10 cellular contexts compared by ENCODE assay signal in the genomic region with DNA sequence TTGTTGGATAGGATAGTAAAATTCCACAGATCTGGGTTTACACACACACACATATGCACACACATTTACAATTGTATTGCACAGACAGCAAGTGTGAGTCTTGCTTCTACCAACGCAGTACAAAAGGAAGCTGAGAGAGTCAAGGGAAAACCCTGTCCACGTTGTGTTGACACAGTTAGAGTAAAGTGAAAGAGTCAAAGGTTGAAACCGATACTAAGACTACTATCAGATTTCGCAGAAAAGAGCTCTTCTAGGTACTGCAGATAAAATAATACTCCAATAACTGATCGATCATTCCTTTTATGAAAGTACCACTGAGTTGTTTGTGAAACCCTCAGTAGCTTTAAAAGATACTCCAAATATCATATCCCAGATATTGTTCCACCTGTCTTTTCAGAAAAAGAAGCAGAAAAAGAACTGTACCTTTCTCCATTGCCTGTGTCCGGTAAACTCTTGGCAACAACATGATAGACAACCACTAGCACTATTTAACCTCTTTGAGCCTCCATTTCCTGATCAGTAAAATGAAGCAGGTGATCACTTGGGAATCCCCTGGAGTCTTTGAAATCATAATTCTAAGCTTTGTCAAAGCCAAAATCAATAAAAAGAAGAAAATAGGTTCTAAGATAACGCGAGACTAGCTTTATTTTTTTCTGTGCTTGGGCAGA.
DNase-seq lines count a peak whose midpoint lies in the region; ATAC-seq and TF ChIP-seq lines count a peak whose summit lies in the region.
"Had no signal": no experiment of that assay in that cellular context is flagged by ENCODE, and none has a peak within 500 bp of the region (broad histone marks: within the 10 kb centered on the region; RNA-seq: fewer than 3 reads in every experiment).

No MANE protein-coding gene starts in this region.

- no peaks in the 10 kb centered on the region for H3K36me3 Mint-ChIP-seq in Caco-2 (ENCODE audit: insufficient read depth, unreplicated experiment)
- peaks cover 47% of the 10 kb centered on the region for H3K36me3 Mint-ChIP-seq in activated T-helper 2 cell treated with anti-CD3 and anti-CD28 coated beads, Interferon-gamma antibody, Interleukin-2, Interleukin-4, amounts not matched to agents 10 μg/mL and 5 μg/mL and 100 μg/mL, durations not matched to agents 14 hours and 24 hours and 36 hours (ENCODE audit: low read depth)

- H3K36me3 ChIP-seq in Caco-2 (ENCODE audit: control insufficient read depth, insufficient read depth, low read length) = no peaks in the 10 kb centered on the region
- H3K36me3 ChIP-seq: neutrophil had no signal

- peaks cover 18% of the 10 kb centered on the region for H3K9me3 Mint-ChIP-seq in Caco-2 (ENCODE audit: unreplicated experiment)
- peaks cover 19% of the 10 kb centered on the region for H3K9me3 Mint-ChIP-seq in activated T-helper 2 cell treated with anti-CD3 and anti-CD28 coated beads, Interferon-gamma antibody, Interleukin-2, Interleukin-4, amounts not matched to agents 10 μg/mL and 5 μg/mL and 100 μg/mL, durations not matched to agents 14 hours and 24 hours and 36 hours

- TF ChIP-seq CTCF in Caco-2 (IDR thresholded peaks at IDR 0.05; ENCODE audit: insufficient read depth in 1 of 2, low read depth in 1 of 2, low read length in 1 of 2, severe bottlenecking in 1 of 2, unreplicated experiment in 1 of 2) = no peak

- BruUV-seq in Caco-2 (replicated peaks; lab: Mats Ljungman, UMichigan) = no TSS peak

- H3K27me3 ChIP-seq in Caco-2 (replicated peaks; ENCODE audit: control insufficient read depth, insufficient read depth, low read length) = no peaks in the 10 kb centered on the region
- H3K27me3 ChIP-seq: neutrophil had no signal

- 0 out of 2 replicates have a peak overlapping the region, but pooled peaks have one; percentile 12 for H3K4me3 ChIP-seq in Caco-2 (ENCODE audit: low read depth, low read length)

- H3K4me3 Mint-ChIP-seq in Caco-2 (ENCODE audit: unreplicated experiment) = peak overlapping the region; percentile 41
- peak overlapping the region; percentile 50 for H3K4me3 Mint-ChIP-seq in activated T-helper 2 cell treated with anti-CD3 and anti-CD28 coated beads, Interferon-gamma antibody, Interleukin-2, Interleukin-4, amounts not matched to agents 10 μg/mL and 5 μg/mL and 100 μg/mL, durations not matched to agents 14 hours and 24 hours and 36 hours (ENCODE audit: low read depth)
- H3K4me3 Mint-ChIP-seq: dendritic cell treated with granulocyte-macrophage colony-stimulating factor and Interleukin-4, amounts not matched to agents 40 ng/mL and 50 ng/mL, for 4 days had no signal

- H3K4me1 ChIP-seq in Caco-2 = no peaks in the 10 kb centered on the region

- no peaks in the 10 kb centered on the region for H3K9me3 ChIP-seq in Caco-2
- H3K9me3 ChIP-seq: neutrophil had no signal

- intact Hi-C loops in Caco-2 (cut with micrococcal nuclease; ENCODE audit: unreplicated experiment) = no loop called here
- intact Hi-C loops in activated T-helper 2 cell treated with anti-CD3 and anti-CD28 coated beads, Interferon-gamma antibody, Interleukin-2, Interleukin-4, amounts not matched to agents 10 μg/mL and 5 μg/mL and 100 μg/mL, durations not matched to agents 14 hours and 24 hours and 36 hours (cut with micrococcal nuclease) = loop anchor here (1.0 to 5.0 kb wide), 4 partner anchors 15 to 364 kb away; no protein-coding TSS in a partner anchor

- POLR2A ChIA-PET in Caco-2 (lab: Charles Lee) = interaction anchor here (0.5 to 0.6 kb wide), 2 partner anchors 258 to 629 kb away, joined by 3 to 5 read pairs; no protein-coding TSS in a partner anchor

- H3K27me3 Mint-ChIP-seq in Caco-2 (ENCODE audit: insufficient read depth, unreplicated experiment) = no peaks in the 10 kb centered on the region
- H3K27me3 Mint-ChIP-seq in activated T-helper 2 cell treated with anti-CD3 and anti-CD28 coated beads, Interferon-gamma antibody, Interleukin-2, Interleukin-4, amounts not matched to agents 10 μg/mL and 5 μg/mL and 100 μg/mL, durations not matched to agents 14 hours and 24 hours and 36 hours (ENCODE audit: low read depth) = no peaks in the 10 kb centered on the region
- H3K27me3 Mint-ChIP-seq: dendritic cell treated with granulocyte-macrophage colony-stimulating factor and Interleukin-4, amounts not matched to agents 40 ng/mL and 50 ng/mL, for 4 days had no signal

- no peaks in the 10 kb centered on the region for H3K4me1 Mint-ChIP-seq in Caco-2 (ENCODE audit: low read depth, unreplicated experiment)
- peaks cover 65% of the 10 kb centered on the region for H3K4me1 Mint-ChIP-seq in activated T-helper 2 cell treated with anti-CD3 and anti-CD28 coated beads, Interferon-gamma antibody, Interleukin-2, Interleukin-4, amounts not matched to agents 10 μg/mL and 5 μg/mL and 100 μg/mL, durations not matched to agents 14 hours and 24 hours and 36 hours (ENCODE audit: low read depth)

- ATAC-seq in GM19035 (IDR thresholded peaks at IDR 0.05; ENCODE audit: unreplicated experiment) (peak; percentile 99), HG03045 (IDR thresholded peaks at IDR 0.05; ENCODE audit: unreplicated experiment) (peak; percentile 96)

- DNase-seq in Caco-2 = peak in 1 of 2 experiments; percentile 17
- peak; percentile 42 for DNase-seq in activated T-helper 2 cell treated with anti-CD3 and anti-CD28 coated beads, Interferon-gamma antibody, Interleukin-2, Interleukin-4, amounts not matched to agents 10 μg/mL and 5 μg/mL and 100 μg/mL, durations not matched to agents 14 hours and 24 hours and 36 hours (ENCODE audit: low spot score)
- DNase-seq in NCI-H446 treated with DMSO at 0.1 percent for 48 hours (lab: John Stamatoyannopoulos, UW) = no peak
- no peak for DNase-seq in A172 (ENCODE audit: low spot score)
- DNase-seq in amniotic stem cell (lab: John Stamatoyannopoulos, UW) = no peak
- DNase-seq in SW 1271 (lab: John Stamatoyannopoulos, UW) = no peak

- CTCF ChIA-PET in Caco-2 (lab: Charles Lee) = no interaction called here

- peak overlapping the region; percentile 54 for H3K27ac Mint-ChIP-seq in Caco-2 (ENCODE audit: unreplicated experiment)
- H3K27ac Mint-ChIP-seq in activated T-helper 2 cell treated with anti-CD3 and anti-CD28 coated beads, Interferon-gamma antibody, Interleukin-2, Interleukin-4, amounts not matched to agents 10 μg/mL and 5 μg/mL and 100 μg/mL, durations not matched to agents 14 hours and 24 hours and 36 hours = peak overlapping the region; percentile 93
- H3K27ac Mint-ChIP-seq: dendritic cell treated with granulocyte-macrophage colony-stimulating factor and Interleukin-4, amounts not matched to agents 40 ng/mL and 50 ng/mL, for 4 days had no signal
